33 cellular contexts compared by ENCODE assay signal in genomic region chr5:124566875-124567450, GRCh38.
DNase-seq lines count a peak whose midpoint lies in the region; ATAC-seq, FAIRE-seq and TF ChIP-seq lines count a peak whose summit lies in the region.
"Had no signal": no experiment of that assay in that cellular context is flagged by ENCODE, and none has a peak within 500 bp of the region (broad histone marks: within the 10 kb centered on the region; RNA-seq: fewer than 3 reads in every experiment).

No MANE protein-coding gene starts in this region.

- H3K9me3 ChIP-seq in HEK293 (ENCODE audit: control insufficient read depth, insufficient read depth, low read depth, low read length) (no peaks in the 10 kb centered on the region), K562 (replicated peaks; ENCODE audit: control insufficient read depth, insufficient read depth, low read depth, low read length) (no peaks in the 10 kb centered on the region), MG63 (no peaks in the 10 kb centered on the region)
- H3K9me3 ChIP-seq: A549; BE2C; BLaER1; BLaER1 treated with 17β-estradiol and CSF1 and Interleukin-3, amounts not matched to agents 10 nM and 100 nM; Caco-2 had no signal

- DNase-seq in NCI-H226 (peak; percentile 9), K562 (ENCODE audit: extremely low read depth in 1 of 4, low spot score in 3 of 4) (no peak), NCI-H345 treated with DMSO at 0.1 percent for 48 hours (lab: John Stamatoyannopoulos, UW; ENCODE audit: unreplicated experiment) (no peak), MG63 (no peak)
- no peak for DNase-seq in stimulated activated naive CD8-positive, alpha-beta T cell treated with anti-CD3 and anti-CD28 coated beads, Interleukin-15, Interleukin-2, amounts not matched to agents 100 U/mL and 50 U/mL, for 24 hours
- DNase-seq: 8988T; ACHN; AML-193; BE2C; C1 segment of cervical spinal cord; Caco-2; Calu3; CD4-positive, alpha-beta memory T cell; CD4-positive, alpha-beta T cell; CD4-positive, CD25-positive, alpha-beta regulatory T cell; CD8-positive, alpha-beta memory T cell; CD8-positive, alpha-beta T cell; COR-L47; DMS 273 treated with DMSO at 0.1 percent for 48 hours; DMS153; DMS53; DMS79; DMS79 treated with DMSO at 0.1 percent for 48 hours; DND-41; EL had no signal

- no peak for TF ChIP-seq EP300 in K562 (IDR thresholded peaks at IDR 0.05; ENCODE audit: low read length)

- H3K27ac ChIP-seq in HEK293 (ENCODE audit: extremely low read depth, low read depth, low read length) (no peak overlapping the region), K562 (ENCODE audit: extremely low read depth, low read depth, low read length) (no peak overlapping the region)
- H3K27ac ChIP-seq: 22Rv1; A549; BLaER1; BLaER1 treated with 17β-estradiol and CSF1 and Interleukin-3, amounts not matched to agents 10 nM and 100 nM; C4-2B had no signal

- POLR2A ChIA-PET in HEK293 (lab: Yijun Ruan, JAX) (no interaction called here), K562 (lab: Yijun Ruan, JAX) (no interaction called here)

- in situ Hi-C loops in K562 (cut with MboI) = no loop called here

- H3K9ac ChIP-seq in K562 (ENCODE audit: insufficient read depth in 1 of 2, low read depth in 2 of 2, low read length in 2 of 2) = no peak overlapping the region
- H3K9ac ChIP-seq: BLaER1; BLaER1 treated with 17β-estradiol and CSF1 and Interleukin-3, amounts not matched to agents 10 nM and 100 nM had no signal

- 3% methylated on average over 7 of the region's 7 CpGs for WGBS in K562 (ENCODE audit: insufficient coverage, low coverage, missing lambda C conversion rate)

- no TSS peak for BruUV-seq in K562 (replicated peaks; lab: Mats Ljungman, UMichigan)

- no peak for TF ChIP-seq POLR2A in K562 (conservative IDR thresholded peaks at IDR 0.05)

- H3K4me1 ChIP-seq in HEK293 (ENCODE audit: control insufficient read depth, insufficient read depth, low read length) (0 out of 2 replicates have a peak, but pooled peaks cover 2% of the 10 kb centered on the region), K562 (replicated peaks in 1 of 2; ENCODE audit: control insufficient read depth in 2 of 2, insufficient read depth in 2 of 2, low read length in 2 of 2) (no peaks in the 10 kb centered on the region)
- H3K4me1 ChIP-seq: A549, Caco-2 had no signal

- H4K20me1 ChIP-seq in K562 (replicated peaks; ENCODE audit: control insufficient read depth, insufficient read depth, low read length) = no peaks in the 10 kb centered on the region
- H4K20me1 ChIP-seq: BLaER1; BLaER1 treated with 17β-estradiol and CSF1 and Interleukin-3, amounts not matched to agents 10 nM and 100 nM had no signal

- H3K27me3 ChIP-seq in K562 (ENCODE audit: control insufficient read depth in 2 of 2, insufficient read depth in 2 of 2, low read length in 2 of 2) = peaks cover 6 to 21% of the 10 kb centered on the region in 2 experiments; a peak in 4 of 5 replicates
- H3K27me3 ChIP-seq in MG63 = no peaks in the 10 kb centered on the region
- H3K27me3 ChIP-seq: BE2C; BLaER1; BLaER1 treated with 17β-estradiol and CSF1 and Interleukin-3, amounts not matched to agents 10 nM and 100 nM had no signal

- intact Hi-C loops in K562 (cut with micrococcal nuclease) = no loop called here

- H3K79me2 ChIP-seq in K562 (ENCODE audit: control insufficient read depth, insufficient read depth, low read length) = no peaks in the 10 kb centered on the region

- TF ChIP-seq CTCF in HEK293 (tag by site-specific recombination; IDR thresholded peaks at IDR 0.05) (no peak), K562 (IDR thresholded peaks at IDR 0.05 in 2 of 3, conservative IDR thresholded peaks at IDR 0.05 in 1 of 3; ENCODE audit: insufficient read depth in 2 of 3, low read depth in 1 of 3, low read length in 3 of 3) (no peak)

- no peak overlapping the region for H3K4me3 ChIP-seq in HEK293 (ENCODE audit: low read depth, low read length)
- H3K4me3 ChIP-seq in K562 = no peak overlapping the region
- H3K4me3 ChIP-seq in MG63 = no peak overlapping the region
- H3K4me3 ChIP-seq: A549; BLaER1; BLaER1 treated with 17β-estradiol and CSF1 and Interleukin-3, amounts not matched to agents 10 nM and 100 nM had no signal

- no peak overlapping the region for H3K4me2 ChIP-seq in K562 (ENCODE audit: insufficient read depth, low read length)
- H3K4me2 ChIP-seq: A549; BLaER1; BLaER1 treated with 17β-estradiol and CSF1 and Interleukin-3, amounts not matched to agents 10 nM and 100 nM had no signal

- H3K36me3 ChIP-seq in HEK293 (ENCODE audit: control insufficient read depth in 2 of 2, insufficient read depth in 1 of 2, low read length in 2 of 2) (no peaks in the 10 kb centered on the region), K562 (ENCODE audit: control insufficient read depth, insufficient read depth, low read length) (no peaks in the 10 kb centered on the region), MG63 (no peaks in the 10 kb centered on the region)
- H3K36me3 ChIP-seq: BE2C; BLaER1; BLaER1 treated with 17β-estradiol and CSF1 and Interleukin-3, amounts not matched to agents 10 nM and 100 nM had no signal

- no peak overlapping the region for H2AFZ ChIP-seq in K562 (ENCODE audit: low read depth, low read length)

- H3K9me1 ChIP-seq in K562 (ENCODE audit: control insufficient read depth, insufficient read depth, low read length) = no peaks in the 10 kb centered on the region

- FAIRE-seq in K562 (lab: Jason Lieb, UNC) = no peak
- FAIRE-seq: A204.1, A549, D721Med had no signal

- no peak for ATAC-seq in K562
- ATAC-seq in stimulated activated naive CD8-positive, alpha-beta T cell treated with anti-CD3 and anti-CD28 coated beads, Interleukin-15, Interleukin-2, amounts not matched to agents 100 U/mL and 50 U/mL, for 24 hours = no peak
- ATAC-seq: A549; CD8-positive, alpha-beta T cell had no signal

- CTCF ChIA-PET in HEK293 (lab: Yijun Ruan, JAX) (no interaction called here), K562 (lab: Yijun Ruan, JAX; ENCODE audit: low intra/inter-chr PET ratio) (no interaction called here)

- no peak for TF ChIP-seq RAD21 in K562 (CRISPR knock-in tag; conservative IDR thresholded peaks at IDR 0.05 in 1 of 2, IDR thresholded peaks at IDR 0.05 in 1 of 2)

TF ChIP-seq in HEK293, 187 proteins besides CTCF, POLR2A, EP300 and RAD21 (continues in another document):
- TF ChIP-seq SP2 (tag by site-specific recombination; IDR thresholded peaks at IDR 0.05) (no peak), ZXDB (tag by site-specific recombination; IDR thresholded peaks at IDR 0.05) (no peak), ZNF121 (tag by site-specific recombination; IDR thresholded peaks at IDR 0.05) (peak; percentile 95), ZNF10 (tag by site-specific recombination; IDR thresholded peaks at IDR 0.05) (no peak), ZNF514 (tag by site-specific recombination; IDR thresholded peaks at IDR 0.05) (no peak), EGR2 (tag by site-specific recombination; IDR thresholded peaks at IDR 0.05; ENCODE audit: low read depth) (no peak), ZNF211 (tag by site-specific recombination; IDR thresholded peaks at IDR 0.05; ENCODE audit: low read depth) (no peak), ZNF529 (tag by site-specific recombination; IDR thresholded peaks at IDR 0.05; ENCODE audit: insufficient replicate concordance) (no peak), ZNF792 (tag by site-specific recombination; IDR thresholded peaks at IDR 0.05) (no peak), ZNF292 (tag by site-specific recombination; IDR thresholded peaks at IDR 0.05; ENCODE audit: borderline replicate concordance, low read depth) (no peak), ZNF248 (tag by site-specific recombination; IDR thresholded peaks at IDR 0.05) (no peak), ZNF510 (tag by site-specific recombination; IDR thresholded peaks at IDR 0.05; ENCODE audit: insufficient replicate concordance) (no peak), KLF10 (tag by site-specific recombination; IDR thresholded peaks at IDR 0.05) (no peak), PRDM1 (tag by site-specific recombination; IDR thresholded peaks at IDR 0.05) (no peak), FEZF1 (tag by site-specific recombination; IDR thresholded peaks at IDR 0.05) (peak; percentile 55), ZNF677 (tag by site-specific recombination; IDR thresholded peaks at IDR 0.05) (no peak), ZNF341 (tag by site-specific recombination; IDR thresholded peaks at IDR 0.05; ENCODE audit: low read depth) (no peak), ZNF561 (tag by site-specific recombination; IDR thresholded peaks at IDR 0.05; ENCODE audit: borderline replicate concordance) (no peak), MEIS1 (CRISPR knock-in tag; IDR thresholded peaks at IDR 0.05; ENCODE audit: borderline replicate concordance) (no peak)

TF ChIP-seq in K562, 482 proteins besides CTCF, POLR2A, EP300 and RAD21:
- TF ChIP-seq ZNF121 (CRISPR knock-in tag; conservative IDR thresholded peaks at IDR 0.05) = 0 out of 2 replicates have a peak, but pooled peaks have one; percentile 9
- TF ChIP-seq ARID2 (IDR thresholded peaks at IDR 0.05) = no peak

Comparison
In these comparisons a context has a peak if more than half of its experiments do, and no peak if none do; other contexts are left out.
1. Of the 44 proteins assayed by ChIP-seq in both K562 and HEK293: peak only in K562: none; only in HEK293: none; in both: ZNF121; in neither: 43.